9 cellular contexts compared by ENCODE assay signal in genomic region chr3:50194128-50194902, GRCh38. TPM values are rescaled to one million over a fixed set of nuclear protein-coding genes. Genes with fewer than 3 reads are reported as not detected.
DNase-seq lines count a peak whose midpoint lies in the region; ATAC-seq and TF ChIP-seq lines count a peak whose summit lies in the region.
"Had no signal": no experiment of that assay in that cellular context is flagged by ENCODE, and none has a peak within 500 bp of the region (broad histone marks: within the 10 kb centered on the region; RNA-seq: fewer than 3 reads in every experiment).

No MANE protein-coding gene starts in this region.

- peaks cover 7% of the 10 kb centered on the region for H3K27me3 ChIP-seq in CD8-positive, alpha-beta T cell (ENCODE audit: insufficient read depth, low read length)
- H3K27me3 ChIP-seq in ascending aorta: peaks cover 18% of the 10 kb centered on the region
- peaks cover 6% of the 10 kb centered on the region for H3K27me3 ChIP-seq in iPS-15b (ENCODE audit: control insufficient read depth, insufficient read depth, low read length)

- peak overlapping the region; percentile 37 for H3K27ac Mint-ChIP-seq in CD8-positive, alpha-beta T cell

- peak; percentile 77 to 97 (median 84) for DNase-seq in CD8-positive, alpha-beta T cell
- DNase-seq in HT1080 (ENCODE audit: low read depth): peak; percentile 46
- DNase-seq in T-helper 9 cell: peak; percentile 79
- peak in 1 of 2 donors; percentile 75 for DNase-seq in ascending aorta (ENCODE audit: low spot score in 2 of 2)
- peak; percentile 56 to 70 for DNase-seq in stimulated activated CD4-positive, alpha-beta T cell treated with anti-CD3 and anti-CD28 coated beads, Interleukin-12 subunit alpha, Interleukin-12 subunit beta, amount 100 ng/mL, for 24 hours (ENCODE audit: low read depth in 2 of 2)

- TF ChIP-seq CTCF in CD8-positive, alpha-beta T cell (IDR thresholded peaks at IDR 0.05): peak; percentile 74
- peak; percentile 71 to 94 (median 86) for TF ChIP-seq CTCF in ascending aorta (IDR thresholded peaks at IDR 0.05)

- CTCF ChIA-PET in CD8-positive, alpha-beta T cell (lab: Charles Lee): interaction anchor here (0.7 to 10.0 kb wide), 42 partner anchors 8 to 292 kb away, joined by 3 to 197 read pairs (median 6); partner anchors contain the start of genes GNAI2, IFRD2, LSMEM2 and SEMA3B

- no peaks in the 10 kb centered on the region for H3K9me3 ChIP-seq in CD8-positive, alpha-beta T cell (ENCODE audit: low read length)
- H3K9me3 ChIP-seq in ascending aorta: no peaks in the 10 kb centered on the region
- no peaks in the 10 kb centered on the region for H3K9me3 ChIP-seq in iPS-15b (ENCODE audit: control insufficient read depth, insufficient read depth, low read length)

- H3K9me3 Mint-ChIP-seq in CD8-positive, alpha-beta T cell: no peaks in the 10 kb centered on the region

- H3K36me3 Mint-ChIP-seq in CD8-positive, alpha-beta T cell: no peaks in the 10 kb centered on the region

- peak overlapping the region; percentile 12 for H3K4me3 ChIP-seq in CD8-positive, alpha-beta T cell (ENCODE audit: low read depth, low read length)
- H3K4me3 ChIP-seq in ascending aorta (peak overlapping the region in 1 of 2 donors; percentile 39), iPS-15b (ENCODE audit: low read depth, low read length) (peak overlapping the region; percentile 45)

- no peaks in the 10 kb centered on the region for H3K36me3 ChIP-seq in CD8-positive, alpha-beta T cell (ENCODE audit: insufficient read depth, low read length)
- H3K36me3 ChIP-seq in ascending aorta (no peaks in the 10 kb centered on the region), iPS-15b (ENCODE audit: control insufficient read depth, insufficient read depth, low read length) (no peaks in the 10 kb centered on the region)

- H3K4me1 Mint-ChIP-seq in CD8-positive, alpha-beta T cell (ENCODE audit: low read depth): peaks cover 15% of the 10 kb centered on the region

- peaks cover 9% of the 10 kb centered on the region for H3K27me3 Mint-ChIP-seq in CD8-positive, alpha-beta T cell (ENCODE audit: low read depth)

- POLR2A ChIA-PET in CD8-positive, alpha-beta T cell (lab: Charles Lee): interaction anchor here (1.0 to 2.3 kb wide), 8 partner anchors 11 to 67 kb away, joined by 3 to 14 read pairs (median 4); partner anchors contain the start of genes GNAI2 and SLC38A3

- H3K4me1 ChIP-seq in CD8-positive, alpha-beta T cell (ENCODE audit: insufficient read depth, low read length): peaks cover 20% of the 10 kb centered on the region
- H3K4me1 ChIP-seq in ascending aorta: peaks cover 10 to 15% of the 10 kb centered on the region in 2 donors
- no peaks in the 10 kb centered on the region for H3K4me1 ChIP-seq in iPS-15b (ENCODE audit: control insufficient read depth, insufficient read depth, low read length)

- H3K4me3 Mint-ChIP-seq in CD8-positive, alpha-beta T cell: peak overlapping the region; percentile 67

- no peak overlapping the region for H3K9ac ChIP-seq in iPS-15b (ENCODE audit: low read depth, low read length)

- peak; percentile 88 for ATAC-seq in CD8-positive, alpha-beta T cell
- ATAC-seq in GM19351 (IDR thresholded peaks at IDR 0.05; ENCODE audit: unreplicated experiment) (no peak), GM19467 (IDR thresholded peaks at IDR 0.05; ENCODE audit: unreplicated experiment) (no peak)

- intact Hi-C loops in CD8-positive, alpha-beta T cell (cut with DNase I, micrococcal nuclease): loop anchor here (1.0 to 5.0 kb wide), 5 partner anchors 32 to 358 kb away; no protein-coding TSS in a partner anchor
- intact Hi-C loops in ascending aorta (cut with DNase I): loop anchor here (1.0 kb wide), 1 partner anchor 32 kb away; no protein-coding TSS in a partner anchor

- no peak overlapping the region for H3K27ac ChIP-seq in CD8-positive, alpha-beta T cell (ENCODE audit: low read depth, low read length)
- no peak overlapping the region for H3K27ac ChIP-seq in ascending aorta

RNA-seq across cellular contexts. Expression of gene GNAT1, which starts 2.9 kb away (rescaled TPM):
- under 1 TPM; 0.28 to 0.30 TPM for total RNA-seq in CD8-positive, alpha-beta T cell
- total RNA-seq in HT1080 (2014; rRNA removed; shearing (Covaris generic)): not detected in 2 replicates
- polyA plus RNA-seq in HT1080 (2015; cell fraction: cytosol; rRNA removed): not detected in 2 replicates
- polyA plus RNA-seq in HT1080 (2015; cell fraction: nucleus; rRNA removed): not detected in 2 replicates
- 4.7 TPM for total RNA-seq in ascending aorta
- total RNA-seq: T-helper 1 cell treated with Interleukin-12 subunit alpha and Interleukin-12 subunit beta and Interleukin-4 antibody, amounts not matched to agents 30 ng/mL and 1 ng/mL, for 36 hours had no signal

RNA-seq across cellular contexts. Expression of gene SLC38A3, which starts 10.8 kb away (rescaled TPM):
- total RNA-seq in CD8-positive, alpha-beta T cell: 1 to 10 TPM; 4.8 to 7.2 TPM
- total RNA-seq in HT1080 (2014; rRNA removed; shearing (Covaris generic)): 2.2 TPM in 1 of 2 replicates, not detected in the other
- polyA plus RNA-seq in HT1080 (2015; cell fraction: cytosol; rRNA removed): 0.02 TPM in 1 of 2 replicates, not detected in the other
- 0.17 and 0.25 TPM in 2 replicates for polyA plus RNA-seq in HT1080 (2015; cell fraction: nucleus; rRNA removed)
- total RNA-seq in ascending aorta: not detected
- total RNA-seq: T-helper 1 cell treated with Interleukin-12 subunit alpha and Interleukin-12 subunit beta and Interleukin-4 antibody, amounts not matched to agents 30 ng/mL and 1 ng/mL, for 36 hours had no signal

RNA-seq across cellular contexts. Expression of gene SEMA3F, which starts 39.2 kb away (rescaled TPM):
- under 1 TPM; 0.14 to 0.41 TPM for total RNA-seq in CD8-positive, alpha-beta T cell
- 45.7 and 48.6 TPM in 2 replicates for total RNA-seq in HT1080 (2014; rRNA removed; shearing (Covaris generic))
- polyA plus RNA-seq in HT1080 (2015; cell fraction: cytosol; rRNA removed): 46.2 and 49.6 TPM in 2 replicates
- polyA plus RNA-seq in HT1080 (2015; cell fraction: nucleus; rRNA removed): 43.9 and 46.0 TPM in 2 replicates
- 75.0 TPM for total RNA-seq in ascending aorta

RNA-seq across cellular contexts. Expression of gene GNAI2, which starts 41.7 kb away (rescaled TPM):
- total RNA-seq in CD8-positive, alpha-beta T cell: 100 to 1,000 TPM; 185 to 192 TPM
- total RNA-seq in HT1080 (2014; rRNA removed; shearing (Covaris generic)): 304 and 403 TPM in 2 replicates
- polyA plus RNA-seq in HT1080 (2015; cell fraction: cytosol; rRNA removed): 409 and 412 TPM in 2 replicates
- polyA plus RNA-seq in HT1080 (2015; cell fraction: nucleus; rRNA removed): 212 and 215 TPM in 2 replicates
- 283 TPM for total RNA-seq in ascending aorta

Comparison
In these comparisons a context has a peak if more than half of its experiments do, and no peak if none do; other contexts are left out.
1. RNA of gene SEMA3F, which starts 39.2 kb away (total RNA-seq): 75.0 TPM in ascending aorta (single experiment) and 45.7 to 48.6 TPM in HT1080; 0.14 to 0.41 TPM in CD8-positive, alpha-beta T cell; every median in the first group is over 10 times any median in the second.